1 cellular context compared by ENCODE assay signal in the genomic region with DNA sequence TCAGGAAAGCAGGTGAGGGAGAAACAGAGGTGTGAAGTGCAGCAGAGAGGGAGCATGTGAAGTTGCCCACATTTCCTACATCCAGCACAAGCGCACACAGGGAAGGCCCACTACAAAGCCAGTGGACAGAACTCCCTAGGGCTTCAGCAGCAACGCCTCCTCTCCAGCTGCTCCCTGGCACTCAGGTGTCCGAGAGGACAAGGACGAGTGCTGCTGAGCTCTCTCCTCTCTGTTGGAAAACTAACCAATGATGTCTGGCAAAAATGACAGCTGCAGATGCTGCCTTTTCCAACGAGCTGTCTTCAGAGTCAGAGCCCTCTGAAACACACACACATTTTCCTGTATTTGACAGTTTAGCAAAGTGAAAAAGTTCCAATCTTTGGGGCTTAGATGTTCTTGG.
TF ChIP-seq lines count a peak whose summit lies in the region.

No MANE protein-coding gene starts in this region.

TF ChIP-seq in GM23338, 12 proteins besides CTCF, POLR2A, EP300 and RAD21 (continued from another document):
- TF ChIP-seq, protein P1, sequence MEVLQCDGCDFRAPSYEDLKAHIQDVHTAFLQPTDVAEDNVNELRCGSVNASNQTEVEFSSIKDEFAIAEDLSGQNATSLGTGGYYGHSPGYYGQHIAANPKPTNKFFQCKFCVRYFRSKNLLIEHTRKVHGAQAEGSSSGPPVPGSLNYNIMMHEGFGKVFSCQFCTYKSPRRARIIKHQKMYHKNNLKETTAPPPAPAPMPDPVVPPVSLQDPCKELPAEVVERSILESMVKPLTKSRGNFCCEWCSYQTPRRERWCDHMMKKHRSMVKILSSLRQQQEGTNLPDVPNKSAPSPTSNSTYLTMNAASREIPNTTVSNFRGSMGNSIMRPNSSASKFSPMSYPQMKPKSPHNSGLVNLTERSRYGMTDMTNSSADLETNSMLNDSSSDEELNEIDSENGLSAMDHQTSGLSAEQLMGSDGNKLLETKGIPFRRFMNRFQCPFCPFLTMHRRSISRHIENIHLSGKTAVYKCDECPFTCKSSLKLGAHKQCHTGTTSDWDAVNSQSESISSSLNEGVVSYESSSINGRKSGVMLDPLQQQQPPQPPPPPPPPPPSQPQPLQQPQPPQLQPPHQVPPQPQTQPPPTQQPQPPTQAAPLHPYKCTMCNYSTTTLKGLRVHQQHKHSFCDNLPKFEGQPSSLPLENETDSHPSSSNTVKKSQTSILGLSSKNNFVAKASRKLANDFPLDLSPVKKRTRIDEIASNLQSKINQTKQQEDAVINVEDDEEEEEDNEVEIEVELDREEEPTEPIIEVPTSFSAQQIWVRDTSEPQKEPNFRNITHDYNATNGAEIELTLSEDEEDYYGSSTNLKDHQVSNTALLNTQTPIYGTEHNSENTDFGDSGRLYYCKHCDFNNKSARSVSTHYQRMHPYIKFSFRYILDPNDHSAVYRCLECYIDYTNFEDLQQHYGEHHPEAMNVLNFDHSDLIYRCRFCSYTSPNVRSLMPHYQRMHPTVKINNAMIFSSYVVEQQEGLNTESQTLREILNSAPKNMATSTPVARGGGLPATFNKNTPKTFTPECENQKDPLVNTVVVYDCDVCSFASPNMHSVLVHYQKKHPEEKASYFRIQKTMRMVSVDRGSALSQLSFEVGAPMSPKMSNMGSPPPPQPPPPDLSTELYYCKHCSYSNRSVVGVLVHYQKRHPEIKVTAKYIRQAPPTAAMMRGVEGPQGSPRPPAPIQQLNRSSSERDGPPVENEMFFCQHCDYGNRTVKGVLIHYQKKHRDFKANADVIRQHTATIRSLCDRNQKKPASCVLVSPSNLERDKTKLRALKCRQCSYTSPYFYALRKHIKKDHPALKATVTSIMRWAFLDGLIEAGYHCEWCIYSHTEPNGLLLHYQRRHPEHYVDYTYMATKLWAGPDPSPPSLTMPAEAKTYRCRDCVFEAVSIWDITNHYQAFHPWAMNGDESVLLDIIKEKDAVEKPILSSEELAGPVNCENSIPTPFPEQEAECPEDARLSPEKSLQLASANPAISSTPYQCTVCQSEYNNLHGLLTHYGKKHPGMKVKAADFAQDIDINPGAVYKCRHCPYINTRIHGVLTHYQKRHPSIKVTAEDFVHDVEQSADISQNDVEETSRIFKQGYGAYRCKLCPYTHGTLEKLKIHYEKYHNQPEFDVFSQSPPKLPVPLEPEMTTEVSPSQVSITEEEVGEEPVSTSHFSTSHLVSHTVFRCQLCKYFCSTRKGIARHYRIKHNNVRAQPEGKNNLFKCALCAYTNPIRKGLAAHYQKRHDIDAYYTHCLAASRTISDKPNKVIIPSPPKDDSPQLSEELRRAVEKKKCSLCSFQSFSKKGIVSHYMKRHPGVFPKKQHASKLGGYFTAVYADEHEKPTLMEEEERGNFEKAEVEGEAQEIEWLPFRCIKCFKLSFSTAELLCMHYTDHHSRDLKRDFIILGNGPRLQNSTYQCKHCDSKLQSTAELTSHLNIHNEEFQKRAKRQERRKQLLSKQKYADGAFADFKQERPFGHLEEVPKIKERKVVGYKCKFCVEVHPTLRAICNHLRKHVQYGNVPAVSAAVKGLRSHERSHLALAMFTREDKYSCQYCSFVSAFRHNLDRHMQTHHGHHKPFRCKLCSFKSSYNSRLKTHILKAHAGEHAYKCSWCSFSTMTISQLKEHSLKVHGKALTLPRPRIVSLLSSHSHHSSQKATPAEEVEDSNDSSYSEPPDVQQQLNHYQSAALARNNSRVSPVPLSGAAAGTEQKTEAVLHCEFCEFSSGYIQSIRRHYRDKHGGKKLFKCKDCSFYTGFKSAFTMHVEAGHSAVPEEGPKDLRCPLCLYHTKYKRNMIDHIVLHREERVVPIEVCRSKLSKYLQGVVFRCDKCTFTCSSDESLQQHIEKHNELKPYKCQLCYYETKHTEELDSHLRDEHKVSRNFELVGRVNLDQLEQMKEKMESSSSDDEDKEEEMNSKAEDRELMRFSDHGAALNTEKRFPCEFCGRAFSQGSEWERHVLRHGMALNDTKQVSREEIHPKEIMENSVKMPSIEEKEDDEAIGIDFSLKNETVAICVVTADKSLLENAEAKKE (CRISPR knock-in tag; IDR thresholded peaks at IDR 0.05) = no peak
- TF ChIP-seq ZNF114 (CRISPR knock-in tag; IDR thresholded peaks at IDR 0.05) (no peak), NANOG (IDR thresholded peaks at IDR 0.05; ENCODE audit: borderline replicate concordance) (no peak), EZH2phosphoT487 (IDR thresholded peaks at IDR 0.05; ENCODE audit: unreplicated experiment) (no peak), JUNB (IDR thresholded peaks at IDR 0.05; ENCODE audit: unreplicated experiment) (no peak), ZNF331 (CRISPR knock-in tag; IDR thresholded peaks at IDR 0.05; ENCODE audit: low read depth) (no peak)
